In the genomic region with DNA sequence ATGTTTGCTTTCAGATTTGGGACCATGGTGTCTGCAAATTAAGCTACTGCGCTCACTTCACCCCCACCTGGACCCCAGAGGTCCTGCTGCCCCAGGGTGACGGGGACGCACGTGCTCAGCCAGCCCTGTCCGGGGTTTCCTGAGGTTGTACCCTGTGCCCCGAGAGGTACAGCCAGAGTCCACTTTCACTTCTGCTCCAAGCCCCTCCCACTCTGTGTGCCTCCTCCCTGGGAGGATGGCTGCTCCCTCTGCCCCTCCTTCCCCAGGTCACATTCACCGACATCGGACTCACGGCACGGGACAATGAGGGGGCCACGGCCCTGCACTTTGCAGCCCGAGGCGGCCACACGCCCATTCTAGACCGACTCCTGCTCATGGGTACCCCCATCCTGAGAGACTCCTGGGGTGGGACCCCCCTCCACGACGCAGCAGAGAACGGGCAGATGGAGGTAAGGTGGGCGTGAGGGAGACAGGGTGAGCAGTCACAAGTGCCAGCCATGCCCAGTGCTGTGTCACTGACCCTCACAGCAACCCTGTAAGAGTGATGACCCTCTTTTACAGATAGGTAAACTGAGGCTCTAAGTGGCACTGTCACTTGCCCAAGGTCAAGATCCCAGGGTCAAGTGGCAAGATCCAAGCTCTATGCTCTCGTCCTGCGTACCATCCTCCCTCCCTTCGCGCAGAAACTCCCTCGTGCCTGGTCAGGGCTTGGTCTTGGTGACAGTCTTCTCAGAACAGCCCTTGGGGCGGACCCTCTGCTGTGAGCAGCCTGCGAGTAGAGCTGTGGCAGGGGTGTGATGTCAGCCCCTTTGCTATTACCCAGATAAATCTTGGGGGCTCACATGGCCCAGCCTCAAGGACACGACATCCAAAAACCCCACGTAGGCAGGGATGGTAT, we compare ENCODE assay signal across 1 cellular context.
TF ChIP-seq lines count a peak whose summit lies in the region.

No MANE protein-coding gene starts in this region.

TF ChIP-seq in HepG2, 621 proteins besides CTCF, POLR2A, EP300 and RAD21 (continued from another document and continues in another):
- TF ChIP-seq ZFY (CRISPR knock-in tag; IDR thresholded peaks at IDR 0.05) (peak; percentile 53), SNAPC2 (CRISPR knock-in tag; IDR thresholded peaks at IDR 0.05) (no peak), ZIK1 (CRISPR knock-in tag; IDR thresholded peaks at IDR 0.05; ENCODE audit: borderline replicate concordance, low read depth) (no peak), ZNF501 (CRISPR knock-in tag; IDR thresholded peaks at IDR 0.05) (no peak), GATAD1 (CRISPR knock-in tag; IDR thresholded peaks at IDR 0.05) (0 out of 2 replicates have a peak, but pooled peaks have one; percentile 45), ZNF234 (CRISPR knock-in tag; conservative IDR thresholded peaks at IDR 0.05) (no peak), SMC3 (IDR thresholded peaks at IDR 0.05; ENCODE audit: low read length) (no peak), ASH2L (IDR thresholded peaks at IDR 0.05; ENCODE audit: insufficient read length, low read depth, low read length) (peak; percentile 57), ZKSCAN8 (CRISPR knock-in tag; IDR thresholded peaks at IDR 0.05; ENCODE audit: borderline replicate concordance) (no peak), HNF4A (CRISPR knock-in tag; IDR thresholded peaks at IDR 0.05) (peak; percentile 77), SALL1 (CRISPR knock-in tag; IDR thresholded peaks at IDR 0.05) (peak; percentile 66; the same call in 1 of the 2 replicates), RFXANK (CRISPR knock-in tag; IDR thresholded peaks at IDR 0.05) (no peak), ZNF556 (CRISPR knock-in tag; IDR thresholded peaks at IDR 0.05; ENCODE audit: borderline replicate concordance) (peak; percentile 61; the same call in 1 of the 2 replicates), TGIF2 (CRISPR knock-in tag; IDR thresholded peaks at IDR 0.05) (peak; percentile 97), ZNF446 (CRISPR knock-in tag; IDR thresholded peaks at IDR 0.05) (no peak), ZNF124 (CRISPR knock-in tag; IDR thresholded peaks at IDR 0.05) (0 out of 2 replicates have a peak, but pooled peaks have one; percentile 38), ZNF205 (CRISPR knock-in tag; IDR thresholded peaks at IDR 0.05) (no peak), POLR2G (IDR thresholded peaks at IDR 0.05; ENCODE audit: low read depth, low read length) (peak; percentile 70), ZNF343 (CRISPR knock-in tag; IDR thresholded peaks at IDR 0.05) (no peak; the same call in 1 of the 2 replicates), ZBTB38 (CRISPR knock-in tag; IDR thresholded peaks at IDR 0.05) (peak; percentile 71; the same call in 1 of the 2 replicates), NFYC (CRISPR knock-in tag; IDR thresholded peaks at IDR 0.05) (0 out of 2 replicates have a peak, but pooled peaks have one; percentile 17), FIP1L1 (IDR thresholded peaks at IDR 0.05; ENCODE audit: borderline replicate concordance, insufficient read depth, low read depth, low read length) (no peak), ZNF121 (CRISPR knock-in tag; IDR thresholded peaks at IDR 0.05) (no peak), RFX3 (CRISPR knock-in tag; IDR thresholded peaks at IDR 0.05) (no peak), MED1 (CRISPR knock-in tag; IDR thresholded peaks at IDR 0.05) (0 out of 2 replicates have a peak, but pooled peaks have one; percentile 46), ZNF543 (CRISPR knock-in tag; IDR thresholded peaks at IDR 0.05) (no peak), ZNF775 (CRISPR knock-in tag; IDR thresholded peaks at IDR 0.05; ENCODE audit: borderline replicate concordance) (no peak), MAZ (IDR thresholded peaks at IDR 0.05; ENCODE audit: borderline replicate concordance, low read depth, low read length) (no peak), MAZ (CRISPR knock-in tag; IDR thresholded peaks at IDR 0.05; ENCODE audit: low read depth) (peak; percentile 58; the same call in 1 of the 2 replicates), IKZF1 (IDR thresholded peaks at IDR 0.05) (no peak), ZMYM3 (CRISPR knock-in tag; IDR thresholded peaks at IDR 0.05) (peak; percentile 66; the same call in 1 of the 2 replicates), PITX1 (CRISPR knock-in tag; IDR thresholded peaks at IDR 0.05) (peak; percentile 57), DR1 (CRISPR knock-in tag; IDR thresholded peaks at IDR 0.05) (no peak)
- TF ChIP-seq, protein P1, sequence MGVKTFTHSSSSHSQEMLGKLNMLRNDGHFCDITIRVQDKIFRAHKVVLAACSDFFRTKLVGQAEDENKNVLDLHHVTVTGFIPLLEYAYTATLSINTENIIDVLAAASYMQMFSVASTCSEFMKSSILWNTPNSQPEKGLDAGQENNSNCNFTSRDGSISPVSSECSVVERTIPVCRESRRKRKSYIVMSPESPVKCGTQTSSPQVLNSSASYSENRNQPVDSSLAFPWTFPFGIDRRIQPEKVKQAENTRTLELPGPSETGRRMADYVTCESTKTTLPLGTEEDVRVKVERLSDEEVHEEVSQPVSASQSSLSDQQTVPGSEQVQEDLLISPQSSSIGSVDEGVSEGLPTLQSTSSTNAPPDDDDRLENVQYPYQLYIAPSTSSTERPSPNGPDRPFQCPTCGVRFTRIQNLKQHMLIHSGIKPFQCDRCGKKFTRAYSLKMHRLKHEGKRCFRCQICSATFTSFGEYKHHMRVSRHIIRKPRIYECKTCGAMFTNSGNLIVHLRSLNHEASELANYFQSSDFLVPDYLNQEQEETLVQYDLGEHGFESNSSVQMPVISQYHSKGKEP (CRISPR knock-in tag; IDR thresholded peaks at IDR 0.05) = 0 out of 2 replicates have a peak, but pooled peaks have one; percentile 60
- TF ChIP-seq, protein P2, sequence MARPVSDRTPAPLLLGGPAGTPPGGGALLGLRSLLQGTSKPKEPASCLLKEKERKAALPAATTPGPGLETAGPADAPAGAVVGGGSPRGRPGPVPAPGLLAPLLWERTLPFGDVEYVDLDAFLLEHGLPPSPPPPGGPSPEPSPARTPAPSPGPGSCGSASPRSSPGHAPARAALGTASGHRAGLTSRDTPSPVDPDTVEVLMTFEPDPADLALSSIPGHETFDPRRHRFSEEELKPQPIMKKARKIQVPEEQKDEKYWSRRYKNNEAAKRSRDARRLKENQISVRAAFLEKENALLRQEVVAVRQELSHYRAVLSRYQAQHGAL (CRISPR knock-in tag; IDR thresholded peaks at IDR 0.05; ENCODE audit: not compliant biosample characterization) = no peak
- TF ChIP-seq, protein P3, sequence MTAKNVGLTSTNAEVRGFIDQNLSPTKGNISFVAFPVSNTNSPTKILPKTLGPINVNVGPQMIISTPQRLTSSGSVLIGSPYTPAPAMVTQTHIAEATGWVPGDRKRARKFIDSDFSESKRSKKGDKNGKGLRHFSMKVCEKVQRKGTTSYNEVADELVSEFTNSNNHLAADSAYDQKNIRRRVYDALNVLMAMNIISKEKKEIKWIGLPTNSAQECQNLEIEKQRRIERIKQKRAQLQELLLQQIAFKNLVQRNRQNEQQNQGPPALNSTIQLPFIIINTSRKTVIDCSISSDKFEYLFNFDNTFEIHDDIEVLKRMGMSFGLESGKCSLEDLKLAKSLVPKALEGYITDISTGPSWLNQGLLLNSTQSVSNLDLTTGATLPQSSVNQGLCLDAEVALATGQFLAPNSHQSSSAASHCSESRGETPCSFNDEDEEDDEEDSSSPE (CRISPR knock-in tag; IDR thresholded peaks at IDR 0.05) = peak; percentile 85
- TF ChIP-seq, protein P4, sequence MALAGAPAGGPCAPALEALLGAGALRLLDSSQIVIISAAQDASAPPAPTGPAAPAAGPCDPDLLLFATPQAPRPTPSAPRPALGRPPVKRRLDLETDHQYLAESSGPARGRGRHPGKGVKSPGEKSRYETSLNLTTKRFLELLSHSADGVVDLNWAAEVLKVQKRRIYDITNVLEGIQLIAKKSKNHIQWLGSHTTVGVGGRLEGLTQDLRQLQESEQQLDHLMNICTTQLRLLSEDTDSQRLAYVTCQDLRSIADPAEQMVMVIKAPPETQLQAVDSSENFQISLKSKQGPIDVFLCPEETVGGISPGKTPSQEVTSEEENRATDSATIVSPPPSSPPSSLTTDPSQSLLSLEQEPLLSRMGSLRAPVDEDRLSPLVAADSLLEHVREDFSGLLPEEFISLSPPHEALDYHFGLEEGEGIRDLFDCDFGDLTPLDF (CRISPR knock-in tag; IDR thresholded peaks at IDR 0.05) = no peak
- TF ChIP-seq, protein P5, sequence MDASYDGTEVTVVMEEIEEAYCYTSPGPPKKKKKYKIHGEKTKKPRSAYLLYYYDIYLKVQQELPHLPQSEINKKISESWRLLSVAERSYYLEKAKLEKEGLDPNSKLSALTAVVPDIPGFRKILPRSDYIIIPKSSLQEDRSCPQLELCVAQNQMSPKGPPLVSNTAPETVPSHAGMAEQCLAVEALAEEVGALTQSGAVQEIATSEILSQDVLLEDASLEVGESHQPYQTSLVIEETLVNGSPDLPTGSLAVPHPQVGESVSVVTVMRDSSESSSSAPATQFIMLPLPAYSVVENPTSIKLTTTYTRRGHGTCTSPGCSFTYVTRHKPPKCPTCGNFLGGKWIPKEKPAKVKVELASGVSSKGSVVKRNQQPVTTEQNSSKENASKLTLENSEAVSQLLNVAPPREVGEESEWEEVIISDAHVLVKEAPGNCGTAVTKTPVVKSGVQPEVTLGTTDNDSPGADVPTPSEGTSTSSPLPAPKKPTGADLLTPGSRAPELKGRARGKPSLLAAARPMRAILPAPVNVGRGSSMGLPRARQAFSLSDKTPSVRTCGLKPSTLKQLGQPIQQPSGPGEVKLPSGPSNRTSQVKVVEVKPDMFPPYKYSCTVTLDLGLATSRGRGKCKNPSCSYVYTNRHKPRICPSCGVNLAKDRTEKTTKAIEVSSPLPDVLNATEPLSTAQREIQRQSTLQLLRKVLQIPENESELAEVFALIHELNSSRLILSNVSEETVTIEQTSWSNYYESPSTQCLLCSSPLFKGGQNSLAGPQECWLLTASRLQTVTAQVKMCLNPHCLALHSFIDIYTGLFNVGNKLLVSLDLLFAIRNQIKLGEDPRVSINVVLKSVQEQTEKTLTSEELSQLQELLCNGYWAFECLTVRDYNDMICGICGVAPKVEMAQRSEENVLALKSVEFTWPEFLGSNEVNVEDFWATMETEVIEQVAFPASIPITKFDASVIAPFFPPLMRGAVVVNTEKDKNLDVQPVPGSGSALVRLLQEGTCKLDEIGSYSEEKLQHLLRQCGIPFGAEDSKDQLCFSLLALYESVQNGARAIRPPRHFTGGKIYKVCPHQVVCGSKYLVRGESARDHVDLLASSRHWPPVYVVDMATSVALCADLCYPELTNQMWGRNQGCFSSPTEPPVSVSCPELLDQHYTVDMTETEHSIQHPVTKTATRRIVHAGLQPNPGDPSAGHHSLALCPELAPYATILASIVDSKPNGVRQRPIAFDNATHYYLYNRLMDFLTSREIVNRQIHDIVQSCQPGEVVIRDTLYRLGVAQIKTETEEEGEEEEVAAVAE (CRISPR knock-in tag; IDR thresholded peaks at IDR 0.05; ENCODE audit: borderline replicate concordance) = no peak
- TF ChIP-seq, protein P6, sequence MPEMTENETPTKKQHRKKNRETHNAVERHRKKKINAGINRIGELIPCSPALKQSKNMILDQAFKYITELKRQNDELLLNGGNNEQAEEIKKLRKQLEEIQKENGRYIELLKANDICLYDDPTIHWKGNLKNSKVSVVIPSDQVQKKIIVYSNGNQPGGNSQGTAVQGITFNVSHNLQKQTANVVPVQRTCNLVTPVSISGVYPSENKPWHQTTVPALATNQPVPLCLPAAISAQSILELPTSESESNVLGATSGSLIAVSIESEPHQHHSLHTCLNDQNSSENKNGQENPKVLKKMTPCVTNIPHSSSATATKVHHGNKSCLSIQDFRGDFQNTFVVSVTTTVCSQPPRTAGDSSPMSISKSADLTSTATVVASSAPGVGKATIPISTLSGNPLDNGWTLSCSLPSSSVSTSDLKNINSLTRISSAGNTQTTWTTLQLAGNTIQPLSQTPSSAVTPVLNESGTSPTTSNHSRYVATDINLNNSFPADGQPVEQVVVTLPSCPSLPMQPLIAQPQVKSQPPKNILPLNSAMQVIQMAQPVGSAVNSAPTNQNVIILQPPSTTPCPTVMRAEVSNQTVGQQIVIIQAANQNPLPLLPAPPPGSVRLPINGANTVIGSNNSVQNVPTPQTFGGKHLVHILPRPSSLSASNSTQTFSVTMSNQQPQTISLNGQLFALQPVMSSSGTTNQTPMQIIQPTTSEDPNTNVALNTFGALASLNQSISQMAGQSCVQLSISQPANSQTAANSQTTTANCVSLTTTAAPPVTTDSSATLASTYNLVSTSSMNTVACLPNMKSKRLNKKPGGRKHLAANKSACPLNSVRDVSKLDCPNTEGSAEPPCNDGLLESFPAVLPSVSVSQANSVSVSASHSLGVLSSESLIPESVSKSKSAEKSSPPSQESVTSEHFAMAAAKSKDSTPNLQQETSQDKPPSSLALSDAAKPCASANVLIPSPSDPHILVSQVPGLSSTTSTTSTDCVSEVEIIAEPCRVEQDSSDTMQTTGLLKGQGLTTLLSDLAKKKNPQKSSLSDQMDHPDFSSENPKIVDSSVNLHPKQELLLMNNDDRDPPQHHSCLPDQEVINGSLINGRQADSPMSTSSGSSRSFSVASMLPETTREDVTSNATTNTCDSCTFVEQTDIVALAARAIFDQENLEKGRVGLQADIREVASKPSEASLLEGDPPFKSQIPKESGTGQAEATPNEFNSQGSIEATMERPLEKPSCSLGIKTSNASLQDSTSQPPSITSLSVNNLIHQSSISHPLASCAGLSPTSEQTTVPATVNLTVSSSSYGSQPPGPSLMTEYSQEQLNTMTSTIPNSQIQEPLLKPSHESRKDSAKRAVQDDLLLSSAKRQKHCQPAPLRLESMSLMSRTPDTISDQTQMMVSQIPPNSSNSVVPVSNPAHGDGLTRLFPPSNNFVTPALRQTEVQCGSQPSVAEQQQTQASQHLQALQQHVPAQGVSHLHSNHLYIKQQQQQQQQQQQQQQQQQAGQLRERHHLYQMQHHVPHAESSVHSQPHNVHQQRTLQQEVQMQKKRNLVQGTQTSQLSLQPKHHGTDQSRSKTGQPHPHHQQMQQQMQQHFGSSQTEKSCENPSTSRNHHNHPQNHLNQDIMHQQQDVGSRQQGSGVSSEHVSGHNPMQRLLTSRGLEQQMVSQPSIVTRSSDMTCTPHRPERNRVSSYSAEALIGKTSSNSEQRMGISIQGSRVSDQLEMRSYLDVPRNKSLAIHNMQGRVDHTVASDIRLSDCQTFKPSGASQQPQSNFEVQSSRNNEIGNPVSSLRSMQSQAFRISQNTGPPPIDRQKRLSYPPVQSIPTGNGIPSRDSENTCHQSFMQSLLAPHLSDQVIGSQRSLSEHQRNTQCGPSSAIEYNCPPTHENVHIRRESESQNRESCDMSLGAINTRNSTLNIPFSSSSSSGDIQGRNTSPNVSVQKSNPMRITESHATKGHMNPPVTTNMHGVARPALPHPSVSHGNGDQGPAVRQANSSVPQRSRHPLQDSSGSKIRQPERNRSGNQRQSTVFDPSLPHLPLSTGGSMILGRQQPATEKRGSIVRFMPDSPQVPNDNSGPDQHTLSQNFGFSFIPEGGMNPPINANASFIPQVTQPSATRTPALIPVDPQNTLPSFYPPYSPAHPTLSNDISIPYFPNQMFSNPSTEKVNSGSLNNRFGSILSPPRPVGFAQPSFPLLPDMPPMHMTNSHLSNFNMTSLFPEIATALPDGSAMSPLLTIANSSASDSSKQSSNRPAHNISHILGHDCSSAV (CRISPR knock-in tag; IDR thresholded peaks at IDR 0.05; ENCODE audit: borderline replicate concordance) = no peak
- TF ChIP-seq, protein P7, sequence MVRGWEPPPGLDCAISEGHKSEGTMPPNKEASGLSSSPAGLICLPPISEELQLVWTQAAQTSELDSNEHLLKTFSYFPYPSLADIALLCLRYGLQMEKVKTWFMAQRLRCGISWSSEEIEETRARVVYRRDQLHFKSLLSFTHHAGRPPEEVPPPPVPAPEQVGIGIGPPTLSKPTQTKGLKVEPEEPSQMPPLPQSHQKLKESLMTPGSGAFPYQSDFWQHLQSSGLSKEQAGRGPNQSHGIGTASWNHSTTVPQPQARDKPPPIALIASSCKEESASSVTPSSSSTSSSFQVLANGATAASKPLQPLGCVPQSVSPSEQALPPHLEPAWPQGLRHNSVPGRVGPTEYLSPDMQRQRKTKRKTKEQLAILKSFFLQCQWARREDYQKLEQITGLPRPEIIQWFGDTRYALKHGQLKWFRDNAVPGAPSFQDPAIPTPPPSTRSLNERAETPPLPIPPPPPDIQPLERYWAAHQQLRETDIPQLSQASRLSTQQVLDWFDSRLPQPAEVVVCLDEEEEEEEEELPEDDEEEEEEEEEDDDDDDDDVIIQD (CRISPR knock-in tag; IDR thresholded peaks at IDR 0.05; ENCODE audit: low read depth) = no peak; the same call in 1 of the 2 replicates
